In the genomic region with DNA sequence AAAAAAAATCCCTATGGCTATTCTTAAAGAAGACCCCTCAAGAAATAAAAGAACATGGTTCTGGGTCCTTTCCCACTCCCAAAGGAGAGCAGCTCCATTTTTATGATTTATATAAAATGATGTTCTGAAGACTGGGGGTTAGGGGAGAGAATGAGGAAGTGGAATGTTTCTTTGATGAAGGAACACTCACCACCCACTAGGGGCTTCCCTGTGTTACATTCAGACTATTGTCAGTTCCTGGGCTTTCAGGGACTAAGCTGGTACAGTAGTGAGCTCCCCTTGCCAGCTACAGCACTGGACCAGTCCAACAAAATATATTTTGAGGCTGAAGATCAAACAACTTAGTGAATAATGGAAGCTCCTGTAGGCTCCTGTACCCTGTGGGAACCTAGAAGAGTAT, we compare ENCODE assay signal across 12 cellular contexts.
DNase-seq lines count a peak whose midpoint lies in the region; ATAC-seq, FAIRE-seq and TF ChIP-seq lines count a peak whose summit lies in the region.
"Had no signal": no experiment of that assay in that cellular context is flagged by ENCODE, and none has a peak within 500 bp of the region (broad histone marks: within the 10 kb centered on the region; RNA-seq: fewer than 3 reads in every experiment).

No MANE protein-coding gene starts in this region.

- TF ChIP-seq POLR2A in GM12878 (IDR thresholded peaks at IDR 0.05; ENCODE audit: low read depth, low read length), result no peak

- peak overlapping the region in 10 of 11 experiments; percentile 87 to 96 (median 94); a peak in 20 of 22 replicates for H3K27ac ChIP-seq in BLaER1 treated with 17β-estradiol and CSF1 and Interleukin-3, amounts not matched to agents 10 nM and 100 nM
- H3K27ac ChIP-seq in GM12878 (ENCODE audit: control insufficient read depth, insufficient read depth), result no peak overlapping the region
- H3K27ac ChIP-seq: left ventricle myocardium inferior had no signal

- SMC1A ChIA-PET in GM12878 (lab: Charles Lee; ENCODE audit: uncharacterized antibody, unreplicated experiment), result interaction anchor here (0.8 to 2.9 kb wide), 8 partner anchors 12 to 125 kb away, joined by 3 to 15 read pairs (median 3); no protein-coding TSS in a partner anchor

- peaks cover 0 to 6% (median 0%) of the 10 kb centered on the region in 11 experiments; a peak in 4 of 22 replicates for H3K36me3 ChIP-seq in BLaER1 treated with 17β-estradiol and CSF1 and Interleukin-3, amounts not matched to agents 10 nM and 100 nM
- H3K36me3 ChIP-seq in GM12878 (ENCODE audit: control insufficient read depth in 2 of 2, insufficient read depth in 2 of 2, low read length in 1 of 2), result no peaks in the 10 kb centered on the region
- H3K36me3 ChIP-seq: left ventricle myocardium inferior had no signal

- H3K9me3 ChIP-seq in BLaER1 treated with 17β-estradiol and CSF1 and Interleukin-3, amounts not matched to agents 10 nM and 100 nM (replicated peaks in 1 of 11), result peaks cover 40 to 50% (median 45%) of the 10 kb centered on the region in 11 experiments
- no peaks in the 10 kb centered on the region; the same call in 2 of the 3 replicates for H3K9me3 ChIP-seq in GM12878 (replicated peaks; ENCODE audit: control insufficient read depth, insufficient read depth, low read length)
- H3K9me3 ChIP-seq: left ventricle myocardium inferior had no signal

- peak overlapping the region in 3 of 11 experiments; percentile 15 to 77 (median 37); a peak in 5 of 22 replicates for H3K9ac ChIP-seq in BLaER1 treated with 17β-estradiol and CSF1 and Interleukin-3, amounts not matched to agents 10 nM and 100 nM
- H3K9ac ChIP-seq in GM12878 (ENCODE audit: control insufficient read depth, insufficient read depth, low read length), result no peak overlapping the region

- DNase-seq in GM12878 (ENCODE audit: low read depth, low spot score) (no peak), NCI-H1930 (lab: John Stamatoyannopoulos, UW) (no peak), HCEC 1CT (no peak), COR-L47 (lab: John Stamatoyannopoulos, UW) (no peak)
- DNase-seq: activated CD4-positive, alpha-beta T cell treated with anti-CD3 and anti-CD28 coated beads, Interleukin-2, amount 50 U/mL, for 4 hours; left ventricle myocardium inferior; NCI-H1092 treated with DMSO at 0.1 percent for 48 hours; SHP77 had no signal

- peaks cover 45 to 66% (median 59%) of the 10 kb centered on the region in 10 experiments for H3K4me1 ChIP-seq in BLaER1 treated with 17β-estradiol and CSF1 and Interleukin-3, amounts not matched to agents 10 nM and 100 nM
- peaks cover 9% of the 10 kb centered on the region; the same call in 1 of the 2 replicates for H3K4me1 ChIP-seq in GM12878 (ENCODE audit: control insufficient read depth, insufficient read depth, low read length)
- H3K4me1 ChIP-seq: left ventricle myocardium inferior had no signal

- peak overlapping the region in 4 of 10 experiments; percentile 5 to 21 (median 12); a peak in 4 of 20 replicates for H3K4me3 ChIP-seq in BLaER1 treated with 17β-estradiol and CSF1 and Interleukin-3, amounts not matched to agents 10 nM and 100 nM
- no peak overlapping the region for H3K4me3 ChIP-seq in GM12878
- H3K4me3 ChIP-seq: left ventricle myocardium inferior had no signal

- intact Hi-C loops in GM12878 (cut with micrococcal nuclease; ENCODE audit: unreplicated experiment), result no loop called here

- peak; percentile 50 for ATAC-seq in GM19463 (IDR thresholded peaks at IDR 0.05; ENCODE audit: unreplicated experiment)
- peak; percentile 65 for ATAC-seq in HG03520 (IDR thresholded peaks at IDR 0.05; ENCODE audit: unreplicated experiment)
- ATAC-seq in GM12878, result peak; percentile 81
- ATAC-seq in activated T-helper 17 cell treated with anti-CD3 and anti-CD28 coated beads, Interleukin-2, amount 50 U/mL, for 72 hours (replicated peaks), result no peak

- peak overlapping the region; percentile 18; the same call in 1 of the 2 replicates for H2AFZ ChIP-seq in GM12878 (ENCODE audit: control insufficient read depth, low read depth, low read length)

- peak overlapping the region in 8 of 11 experiments; percentile 4 to 90 (median 82); a peak in 16 of 22 replicates for H3K4me2 ChIP-seq in BLaER1 treated with 17β-estradiol and CSF1 and Interleukin-3, amounts not matched to agents 10 nM and 100 nM
- no peak overlapping the region for H3K4me2 ChIP-seq in GM12878 (ENCODE audit: control insufficient read depth, insufficient read depth)

- TF ChIP-seq EP300 in GM12878 (IDR thresholded peaks at IDR 0.05; ENCODE audit: borderline replicate concordance in 1 of 2, control insufficient read depth in 1 of 2, low read depth in 2 of 2, low read length in 2 of 2), result no peak

- no TSS peak for BruUV-seq in GM12878 (replicated peaks; lab: Mats Ljungman, UMichigan)

- no peak overlapping the region for H3K27ac Mint-ChIP-seq in activated T-helper 17 cell treated with anti-CD3 and anti-CD28 coated beads, Interleukin-2, amount 50 U/mL, for 72 hours

- H3K4me3 Mint-ChIP-seq in activated T-helper 17 cell treated with anti-CD3 and anti-CD28 coated beads, Interleukin-2, amount 50 U/mL, for 72 hours, result no peak overlapping the region

- TF ChIP-seq RAD21 in GM12878 (IDR thresholded peaks at IDR 0.05; ENCODE audit: insufficient read depth, low read depth, low read length), result peak; percentile 35

- H3K9me3 Mint-ChIP-seq in activated T-helper 17 cell treated with anti-CD3 and anti-CD28 coated beads, Interleukin-2, amount 50 U/mL, for 72 hours, result no peaks in the 10 kb centered on the region

- CTCF ChIA-PET in GM12878 (lab: Yijun Ruan, JAX), result interaction anchor here (0.6 to 2.0 kb wide), 9 partner anchors 9 to 1128 kb away, joined by 3 to 9 read pairs (median 3); no protein-coding TSS in a partner anchor

- H3K27me3 ChIP-seq in BLaER1 treated with 17β-estradiol and CSF1 and Interleukin-3, amounts not matched to agents 10 nM and 100 nM, result no peaks in the 10 kb centered on the region
- no peaks in the 10 kb centered on the region for H3K27me3 ChIP-seq in GM12878 (replicated peaks in 1 of 2; ENCODE audit: control insufficient read depth in 2 of 2, insufficient read depth in 2 of 2, low read length in 1 of 2)

- no peaks in the 10 kb centered on the region for H3K36me3 Mint-ChIP-seq in activated T-helper 17 cell treated with anti-CD3 and anti-CD28 coated beads, Interleukin-2, amount 50 U/mL, for 72 hours (ENCODE audit: low read depth)

- H4K20me1 ChIP-seq in BLaER1 treated with 17β-estradiol and CSF1 and Interleukin-3, amounts not matched to agents 10 nM and 100 nM, result no peaks in the 10 kb centered on the region
- H4K20me1 ChIP-seq in GM12878 (ENCODE audit: control insufficient read depth, insufficient read depth), result no peaks in the 10 kb centered on the region

- in situ Hi-C loops in GM12878 (cut with MboI), result no loop called here

- POLR2A ChIA-PET in GM12878 (lab: Charles Lee), result interaction anchor here (0.9 to 1.5 kb wide), 2 partner anchors 17 to 124 kb away, joined by 3 to 6 read pairs; no protein-coding TSS in a partner anchor

- H3K79me2 ChIP-seq in GM12878 (ENCODE audit: control insufficient read depth, insufficient read depth, low read length), result no peaks in the 10 kb centered on the region

- H3K4me1 Mint-ChIP-seq in activated T-helper 17 cell treated with anti-CD3 and anti-CD28 coated beads, Interleukin-2, amount 50 U/mL, for 72 hours, result no peaks in the 10 kb centered on the region

- H3K27me3 Mint-ChIP-seq in activated T-helper 17 cell treated with anti-CD3 and anti-CD28 coated beads, Interleukin-2, amount 50 U/mL, for 72 hours, result peaks cover 17% of the 10 kb centered on the region

- peak; percentile 20 to 23 (median 22); a peak in 3 of 6 replicates for TF ChIP-seq CTCF in GM12878 (IDR thresholded peaks at IDR 0.05 in 2 of 3, conservative IDR thresholded peaks at IDR 0.05 in 1 of 3; ENCODE audit: control insufficient read depth in 2 of 3, extremely low read depth in 1 of 3, insufficient read depth in 1 of 3, low read depth in 3 of 3, low read length in 3 of 3)

- RAD21 ChIA-PET in GM12878 (lab: Charles Lee; ENCODE audit: unreplicated experiment), result interaction anchor here (0.8 to 1.7 kb wide), 9 partner anchors 17 to 164 kb away, joined by 3 to 6 read pairs (median 3); no protein-coding TSS in a partner anchor

- FAIRE-seq in GM12878 (lab: Jason Lieb, UNC), result no peak

TF ChIP-seq in GM12878, 131 proteins besides CTCF, POLR2A, EP300 and RAD21:
- peak; percentile 25; the same call in 1 of the 2 replicates for TF ChIP-seq MTA2 (IDR thresholded peaks at IDR 0.05; ENCODE audit: low read depth)
- peak; percentile 93 for TF ChIP-seq SPI1 (IDR thresholded peaks at IDR 0.05; ENCODE audit: borderline replicate concordance, insufficient read depth, low read depth, low read length)
- TF ChIP-seq ZBED1 (IDR thresholded peaks at IDR 0.05; ENCODE audit: borderline replicate concordance), result no peak
